In genomic region chr3:71301001-71301400, GRCh38 we compare ENCODE assay signal across 1 cellular context.
TF ChIP-seq lines count a peak whose summit lies in the region.

No MANE protein-coding gene starts in this region.

TF ChIP-seq in GM12878, 131 proteins besides CTCF, POLR2A, EP300 and RAD21 (continued from another document):
- TF ChIP-seq CEBPZ (IDR thresholded peaks at IDR 0.05; ENCODE audit: low read depth, low read length) (no peak), ZNF207 (IDR thresholded peaks at IDR 0.05; ENCODE audit: borderline replicate concordance) (no peak), IRF5 (IDR thresholded peaks at IDR 0.05; ENCODE audit: borderline replicate concordance) (no peak), SIN3A (IDR thresholded peaks at IDR 0.05; ENCODE audit: low read depth, low read length) (no peak), NFIC (IDR thresholded peaks at IDR 0.05; ENCODE audit: low read depth, low read length) (peak; percentile 84), TBL1XR1 (IDR thresholded peaks at IDR 0.05; ENCODE audit: low read depth, low read length) (0 out of 2 replicates have a peak, but pooled peaks have one; percentile 16), SRF (IDR thresholded peaks at IDR 0.05; ENCODE audit: low read depth in 2 of 2, low read length in 2 of 2) (no peak), ZZZ3 (IDR thresholded peaks at IDR 0.05; ENCODE audit: control insufficient read depth, insufficient read length, low read depth) (no peak), MEF2B (IDR thresholded peaks at IDR 0.05; ENCODE audit: partially characterized antibody, poor library complexity, severe bottlenecking) (no peak), BCL3 (IDR thresholded peaks at IDR 0.05; ENCODE audit: borderline replicate concordance, insufficient read depth, low read depth, low read length, poor library complexity, severe bottlenecking) (peak; percentile 78), BACH1 (IDR thresholded peaks at IDR 0.05; ENCODE audit: borderline replicate concordance) (no peak), KAT2A (conservative IDR thresholded peaks at IDR 0.05; ENCODE audit: control insufficient read depth, low read depth, low read length) (no peak), RUNX3 (IDR thresholded peaks at IDR 0.05; ENCODE audit: low read length) (peak; percentile 80), EGR1 (IDR thresholded peaks at IDR 0.05; ENCODE audit: borderline replicate concordance in 1 of 2, low read depth in 2 of 2, low read length in 2 of 2) (no peak), E2F8 (IDR thresholded peaks at IDR 0.05; ENCODE audit: low read depth, partially characterized antibody) (no peak), NKRF (conservative IDR thresholded peaks at IDR 0.05) (no peak), SMC3 (IDR thresholded peaks at IDR 0.05; ENCODE audit: borderline replicate concordance, low read length) (no peak), IRF3 (IDR thresholded peaks at IDR 0.05) (no peak), STAT1 (conservative IDR thresholded peaks at IDR 0.05) (no peak), GABPA (IDR thresholded peaks at IDR 0.05; ENCODE audit: low read depth) (peak; percentile 55), ZSCAN29 (IDR thresholded peaks at IDR 0.05) (no peak), E2F4 (IDR thresholded peaks at IDR 0.05; ENCODE audit: low read depth, low read length) (no peak)
